In genomic region chr10:124369066-124369465, GRCh38 we compare ENCODE assay signal across 26 cellular contexts.
"Had no signal": no experiment of that assay in that cellular context is flagged by ENCODE, and none has a peak within 500 bp of the region (broad histone marks: within the 10 kb centered on the region; RNA-seq: fewer than 3 reads in every experiment).

No MANE protein-coding gene starts in this region.

- DNase-seq: natural killer cell; occipital lobe; pancreas; psoas muscle; right cardiac atrium; right lobe of liver; sigmoid colon; small intestine; stimulated activated CD4-positive, alpha-beta T cell treated with anti-CD3 and anti-CD28 coated beads, Interleukin-15, amount 100 ng/mL, for 24 hours; stimulated activated CD4-positive, alpha-beta T cell treated with anti-CD3 and anti-CD28 coated beads, Interleukin-2, amount 100 ng/mL, for 24 hours; stimulated activated CD4-positive, alpha-beta T cell treated with anti-CD3 and anti-CD28 coated beads, Interleukin-2, amount 100 ng/mL, for 48 hours; stimulated activated CD4-positive, alpha-beta T cell treated with anti-CD3 and anti-CD28 coated beads, Interleukin-4, amount 100 ng/mL, for 24 hours; stimulated activated naive B cell treated with anti-CD40 and anti-IgM and Interleukin-4, amounts not matched to agents 10 μg/mL and 1 μg/mL and 100 μg/mL, for 72 hours; stimulated activated naive CD4-positive, alpha-beta T cell treated with Interleukin-2 at 50 U/mL for 16 hours; stomach; thyroid gland; trophoblast cell; upper lobe of left lung had no signal

- H3K27ac ChIP-seq: neural progenitor cell, pancreas, psoas muscle, right lobe of liver, sigmoid colon, stomach, thoracic aorta, thyroid gland, tibial nerve, upper lobe of left lung, vagina had no signal

- H3K4me1 ChIP-seq: pancreas, psoas muscle, right lobe of liver, sigmoid colon, stomach, thyroid gland, tibial nerve, upper lobe of left lung, vagina had no signal

- H3K9me3 Mint-ChIP-seq: natural killer cell; stimulated activated effector memory CD8-positive, alpha-beta T cell treated with anti-CD3 and anti-CD28 coated beads, Interleukin-12 subunit alpha, Interleukin-12 subunit beta, amount 100 ng/mL, for 72 hours; stimulated activated naive CD8-positive, alpha-beta T cell treated with anti-CD3 and anti-CD28 coated beads, Interleukin-15, Interleukin-2, amounts not matched to agents 100 ng/mL and 50 ng/mL, for 24 hours had no signal

- H3K9ac ChIP-seq: neural progenitor cell had no signal

- H3K4me1 Mint-ChIP-seq: natural killer cell, neural progenitor cell had no signal

- H3K4me2 ChIP-seq: neural progenitor cell had no signal

- H3K36me3 Mint-ChIP-seq: natural killer cell; neural progenitor cell; stimulated activated effector memory CD8-positive, alpha-beta T cell treated with anti-CD3 and anti-CD28 coated beads, Interleukin-12 subunit alpha, Interleukin-12 subunit beta, amount 100 ng/mL, for 72 hours had no signal

- H2AFZ ChIP-seq: neural progenitor cell had no signal

- H3K4me3 Mint-ChIP-seq: natural killer cell; nephron; neural progenitor cell; stimulated activated effector memory CD8-positive, alpha-beta T cell treated with anti-CD3 and anti-CD28 coated beads, Interleukin-12 subunit alpha, Interleukin-12 subunit beta, amount 100 ng/mL, for 72 hours; stimulated activated naive B cell treated with anti-CD40 and anti-IgM and Interleukin-4, amounts not matched to agents 10 μg/mL and 1 μg/mL and 100 μg/mL, for 72 hours; stimulated activated naive CD8-positive, alpha-beta T cell treated with anti-CD3 and anti-CD28 coated beads, Interleukin-15, Interleukin-2, amounts not matched to agents 100 ng/mL and 50 ng/mL, for 24 hours had no signal

- H3K4me3 ChIP-seq: neural progenitor cell, pancreas, psoas muscle, right lobe of liver, sigmoid colon, stomach, thoracic aorta, thyroid gland, tibial nerve, upper lobe of left lung, vagina had no signal

- H3K27ac Mint-ChIP-seq: natural killer cell; nephron; neural progenitor cell; progenitor cell of endocrine pancreas; stimulated activated effector memory CD8-positive, alpha-beta T cell treated with anti-CD3 and anti-CD28 coated beads, Interleukin-12 subunit alpha, Interleukin-12 subunit beta, amount 100 ng/mL, for 72 hours; stimulated activated naive B cell treated with anti-CD40 and anti-IgM and Interleukin-4, amounts not matched to agents 10 μg/mL and 1 μg/mL and 100 μg/mL, for 72 hours; stimulated activated naive CD8-positive, alpha-beta T cell treated with anti-CD3 and anti-CD28 coated beads, Interleukin-15, Interleukin-2, amounts not matched to agents 100 ng/mL and 50 ng/mL, for 24 hours had no signal

- H3K36me3 ChIP-seq: neural progenitor cell, pancreas, right lobe of liver, sigmoid colon, stomach, thoracic aorta, thyroid gland, tibial nerve, upper lobe of left lung, vagina had no signal

- H3K27me3 ChIP-seq: neural progenitor cell, pancreas, right lobe of liver, sigmoid colon, thyroid gland, upper lobe of left lung, vagina had no signal

- H3K9me3 ChIP-seq: pancreas, psoas muscle, right lobe of liver, sigmoid colon, stomach, thoracic aorta, thyroid gland, tibial nerve, upper lobe of left lung, vagina had no signal
